18 cellular contexts compared by ENCODE assay signal in genomic region chr5:142473038-142473437, GRCh38.
DNase-seq lines count a peak whose midpoint lies in the region; ATAC-seq and TF ChIP-seq lines count a peak whose summit lies in the region.
"Had no signal": no experiment of that assay in that cellular context is flagged by ENCODE, and none has a peak within 500 bp of the region (broad histone marks: within the 10 kb centered on the region; RNA-seq: fewer than 3 reads in every experiment).

No MANE protein-coding gene starts in this region.

- H3K27ac Mint-ChIP-seq in natural killer cell treated with Interleukin-12 subunit alpha and Interleukin-12 subunit beta and Interleukin-15 and Interleukin-18, amount 100 ng/mL, for 72 hours: peak overlapping the region; percentile 47 to 63
- H3K27ac Mint-ChIP-seq in natural killer cell: no peak overlapping the region
- peak overlapping the region; percentile 76 to 91 for H3K27ac Mint-ChIP-seq in stimulated activated naive CD8-positive, alpha-beta T cell treated with anti-CD3 and anti-CD28 coated beads, Interleukin-15, amount 100 ng/mL, for 72 hours
- H3K27ac Mint-ChIP-seq: neural progenitor cell had no signal

- in situ Hi-C loops in Panc1 (cut with HindIII; ENCODE audit: low pct_unique_long_range_greater_than_20kb, low sequenced_read_pairs) (no loop called here), brain microvascular endothelial cell (cut with HindIII; ENCODE audit: low pct_ligation_motif_present, low sequenced_read_pairs) (no loop called here)

- H3K4me1 Mint-ChIP-seq in natural killer cell treated with Interleukin-12 subunit alpha and Interleukin-12 subunit beta and Interleukin-15 and Interleukin-18, amount 100 ng/mL, for 72 hours (ENCODE audit: low read depth in 2 of 2): peaks cover 5% of the 10 kb centered on the region in 2 donors
- H3K4me1 Mint-ChIP-seq in natural killer cell: no peaks in the 10 kb centered on the region
- peaks cover 16% of the 10 kb centered on the region for H3K4me1 Mint-ChIP-seq in stimulated activated naive CD8-positive, alpha-beta T cell treated with anti-CD3 and anti-CD28 coated beads, Interleukin-15, amount 100 ng/mL, for 72 hours

- intact Hi-C loops in natural killer cell (cut with micrococcal nuclease) (no loop called here), Panc1 (cut with micrococcal nuclease; ENCODE audit: unreplicated experiment) (no loop called here), mucosa of descending colon (cut with DNase I, micrococcal nuclease) (no loop called here)

- H3K36me3 Mint-ChIP-seq in natural killer cell treated with Interleukin-12 subunit alpha and Interleukin-12 subunit beta and Interleukin-15 and Interleukin-18, amount 100 ng/mL, for 72 hours: no peaks in the 10 kb centered on the region
- H3K36me3 Mint-ChIP-seq in natural killer cell: no peaks in the 10 kb centered on the region

- CTCF ChIA-PET in Panc1 (lab: Charles Lee): no interaction called here

- peaks cover 10% of the 10 kb centered on the region; the same call in 1 of the 2 replicates for H3K4me1 ChIP-seq in Panc1 (ENCODE audit: control insufficient read depth, insufficient read depth, low read length)
- no peaks in the 10 kb centered on the region for H3K4me1 ChIP-seq in mucosa of descending colon (ENCODE audit: low read depth)
- H3K4me1 ChIP-seq: psoas muscle had no signal

- no peak for ATAC-seq in natural killer cell treated with Interleukin-12 subunit alpha and Interleukin-12 subunit beta and Interleukin-15 and Interleukin-18, amount 100 ng/mL, for 72 hours
- ATAC-seq in natural killer cell (no peak), Panc1 (no peak), HG02759 (IDR thresholded peaks at IDR 0.05; ENCODE audit: unreplicated experiment) (no peak), GM19463 (IDR thresholded peaks at IDR 0.05; ENCODE audit: unreplicated experiment) (no peak), mucosa of descending colon (no peak)
- ATAC-seq in stimulated activated naive CD8-positive, alpha-beta T cell treated with anti-CD3 and anti-CD28 coated beads, Interleukin-15, amount 100 ng/mL, for 72 hours: no peak
- ATAC-seq: left lobe of liver, psoas muscle, Right ventricle myocardium inferior had no signal

- no TSS peak for BruUV-seq in Panc1 (replicated peaks; lab: Mats Ljungman, UMichigan)

- DNase-seq in natural killer cell treated with Interleukin-12 subunit alpha and Interleukin-12 subunit beta and Interleukin-15 and Interleukin-18, amount 100 ng/mL, for 72 hours (ENCODE audit: low spot score): no peak
- DNase-seq in natural killer cell: no peak
- no peak for DNase-seq in Panc1 (ENCODE audit: low read depth, low spot score)
- no peak for DNase-seq in brain microvascular endothelial cell
- no peak for DNase-seq in stimulated activated naive CD8-positive, alpha-beta T cell treated with anti-CD3 and anti-CD28 coated beads, Interleukin-15, amount 100 ng/mL, for 72 hours
- DNase-seq in mucosa of descending colon: no peak
- DNase-seq: cortex of kidney, heart right ventricle, NCI-H1436, NCI-H524 treated with DMSO at 0.1 percent for 48 hours, psoas muscle had no signal

- H3K27me3 ChIP-seq in Panc1 (ENCODE audit: control insufficient read depth, insufficient read depth, low read length): no peaks in the 10 kb centered on the region
- H3K27me3 ChIP-seq in brain microvascular endothelial cell (replicated peaks): no peaks in the 10 kb centered on the region
- H3K27me3 ChIP-seq: heart right ventricle, neural progenitor cell had no signal

- no peak for TF ChIP-seq CTCF in natural killer cell (IDR thresholded peaks at IDR 0.05)
- no peak for TF ChIP-seq CTCF in Panc1 (IDR thresholded peaks at IDR 0.05)
- no peak for TF ChIP-seq CTCF in brain microvascular endothelial cell (IDR thresholded peaks at IDR 0.05; ENCODE audit: low read depth, low read length, missing control alignments)
- no peak for TF ChIP-seq CTCF in mucosa of descending colon (IDR thresholded peaks at IDR 0.05)

- H3K4me3 Mint-ChIP-seq in natural killer cell treated with Interleukin-12 subunit alpha and Interleukin-12 subunit beta and Interleukin-15 and Interleukin-18, amount 100 ng/mL, for 72 hours: no peak overlapping the region
- H3K4me3 Mint-ChIP-seq in natural killer cell: no peak overlapping the region
- H3K4me3 Mint-ChIP-seq in stimulated activated naive CD8-positive, alpha-beta T cell treated with anti-CD3 and anti-CD28 coated beads, Interleukin-15, amount 100 ng/mL, for 72 hours: no peak overlapping the region
- H3K4me3 Mint-ChIP-seq: activated CD4-positive, alpha-beta T cell treated with anti-CD3 and anti-CD28 coated beads, Interleukin-2, amount 10 ng/mL, durations not matched to agents 7 days and 5 days; neural progenitor cell had no signal

- POLR2A ChIA-PET in Panc1 (lab: Charles Lee): no interaction called here

- peak overlapping the region; percentile 64 for H3K27ac ChIP-seq in Panc1 (ENCODE audit: low read length)
- peak overlapping the region; percentile 50 for H3K27ac ChIP-seq in brain microvascular endothelial cell
- H3K27ac ChIP-seq: heart right ventricle, neural progenitor cell, psoas muscle, skin epidermis had no signal

- H3K9me3 ChIP-seq in Panc1 (ENCODE audit: control insufficient read depth, insufficient read depth, low read depth, low read length): no peaks in the 10 kb centered on the region
- H3K9me3 ChIP-seq in mucosa of descending colon: no peaks in the 10 kb centered on the region
- H3K9me3 ChIP-seq: heart right ventricle, psoas muscle had no signal

- H3K36me3 ChIP-seq in Panc1 (ENCODE audit: control insufficient read depth, insufficient read depth, low read length) (no peaks in the 10 kb centered on the region), brain microvascular endothelial cell (replicated peaks) (no peaks in the 10 kb centered on the region), mucosa of descending colon (ENCODE audit: low read depth) (no peaks in the 10 kb centered on the region)
- H3K36me3 ChIP-seq: heart right ventricle, neural progenitor cell had no signal

- H3K27me3 Mint-ChIP-seq in natural killer cell treated with Interleukin-12 subunit alpha and Interleukin-12 subunit beta and Interleukin-15 and Interleukin-18, amount 100 ng/mL, for 72 hours: peaks cover 3 to 4% of the 10 kb centered on the region in 2 donors
- H3K27me3 Mint-ChIP-seq in natural killer cell (ENCODE audit: low read depth in 2 of 2): peaks cover 2% of the 10 kb centered on the region in 2 donors
- no peaks in the 10 kb centered on the region for H3K27me3 Mint-ChIP-seq in stimulated activated naive CD8-positive, alpha-beta T cell treated with anti-CD3 and anti-CD28 coated beads, Interleukin-15, amount 100 ng/mL, for 72 hours

- H3K4me3 ChIP-seq in Panc1 (ENCODE audit: low read depth in 2 of 2, low read length in 2 of 2) (no peak overlapping the region), brain microvascular endothelial cell (ENCODE audit: low read depth, low read length) (no peak overlapping the region), mucosa of descending colon (no peak overlapping the region)
- H3K4me3 ChIP-seq: heart right ventricle, neural progenitor cell, psoas muscle, skin epidermis had no signal

- no peaks in the 10 kb centered on the region for H3K9me3 Mint-ChIP-seq in natural killer cell treated with Interleukin-12 subunit alpha and Interleukin-12 subunit beta and Interleukin-15 and Interleukin-18, amount 100 ng/mL, for 72 hours
- no peaks in the 10 kb centered on the region for H3K9me3 Mint-ChIP-seq in natural killer cell
- H3K9me3 Mint-ChIP-seq in stimulated activated naive CD8-positive, alpha-beta T cell treated with anti-CD3 and anti-CD28 coated beads, Interleukin-15, amount 100 ng/mL, for 72 hours: no peaks in the 10 kb centered on the region
- H3K9me3 Mint-ChIP-seq: neural progenitor cell had no signal

Comparison
In these comparisons a context has a peak if more than half of its experiments do, and no peak if none do; other contexts are left out.
1. H3K27ac Mint-ChIP-seq: peak in natural killer cell treated with Interleukin-12 subunit alpha and Interleukin-12 subunit beta and Interleukin-15 and Interleukin-18, amount 100 ng/mL, for 72 hours (2 of 2) and stimulated activated naive CD8-positive, alpha-beta T cell treated with anti-CD3 and anti-CD28 coated beads, Interleukin-15, amount 100 ng/mL, for 72 hours (2 of 2); none in natural killer cell (0 of 2).